In the genomic region with DNA sequence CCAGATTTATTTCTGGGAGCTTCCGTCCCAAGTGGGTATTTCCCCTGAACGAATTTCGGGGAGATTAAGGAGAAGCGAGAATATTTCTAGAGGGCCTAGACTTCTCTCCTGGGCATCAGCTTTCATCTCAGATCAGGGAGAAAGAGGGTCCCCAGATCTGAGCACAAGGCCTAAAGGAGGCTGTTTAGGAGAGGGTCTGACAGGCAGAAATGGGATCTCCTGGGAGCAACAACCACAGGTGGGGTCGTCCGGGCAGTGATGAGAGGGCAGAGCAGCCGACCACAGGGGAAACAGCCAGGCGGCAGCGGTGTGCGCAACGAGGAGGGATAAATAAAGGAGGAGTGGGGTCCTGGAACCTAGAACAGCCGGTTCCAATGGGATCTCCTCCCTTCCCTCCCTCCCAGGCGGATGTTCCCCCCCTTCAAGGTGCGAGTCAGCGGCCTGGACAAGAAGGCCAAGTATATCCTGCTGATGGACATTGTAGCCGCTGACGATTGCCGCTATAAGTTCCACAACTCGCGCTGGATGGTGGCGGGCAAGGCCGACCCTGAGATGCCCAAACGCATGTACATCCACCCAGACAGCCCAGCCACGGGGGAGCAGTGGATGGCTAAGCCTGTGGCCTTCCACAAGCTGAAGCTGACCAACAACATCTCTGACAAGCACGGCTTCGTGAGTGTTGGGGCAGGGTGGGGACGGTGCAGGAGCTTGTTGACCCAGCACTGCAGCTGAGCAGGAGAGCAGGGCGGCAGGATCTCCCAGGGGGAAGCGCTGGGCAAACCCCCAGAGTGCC, we compare ENCODE assay signal across 11 cellular contexts. TPM values are rescaled to one million over a fixed set of nuclear protein-coding genes. Genes with fewer than 3 reads are reported as not detected.
DNase-seq lines count a peak whose midpoint lies in the region; ATAC-seq and TF ChIP-seq lines count a peak whose summit lies in the region.
"Had no signal": no experiment of that assay in that cellular context is flagged by ENCODE, and none has a peak within 500 bp of the region (broad histone marks: within the 10 kb centered on the region; RNA-seq: fewer than 3 reads in every experiment).

No MANE protein-coding gene starts in this region.

- H3K27me3 ChIP-seq in muscle layer of colon (ENCODE audit: control insufficient read depth in 1 of 2, insufficient read depth in 2 of 2, low read length in 2 of 2) (peaks cover 69 to 91% of the 10 kb centered on the region in 2 donors), upper lobe of right lung (peaks cover 92% of the 10 kb centered on the region)

- H3K4me1 ChIP-seq in muscle layer of colon (ENCODE audit: insufficient read depth, low read length) (peaks cover 32% of the 10 kb centered on the region), upper lobe of right lung (peaks cover 28% of the 10 kb centered on the region)

- TF ChIP-seq CTCF in upper lobe of right lung (IDR thresholded peaks at IDR 0.05): no peak

- peaks cover 41% of the 10 kb centered on the region for H3K4me1 Mint-ChIP-seq in activated naive CD4-positive, alpha-beta T cell treated with anti-CD3 and anti-CD28 coated beads, Interleukin-2, amount 50 U/mL, for 24 hours

- H3K27ac ChIP-seq in cingulate gyrus (ENCODE audit: low read depth, low read length) (peak overlapping the region; percentile 60), muscle layer of colon (ENCODE audit: low read depth, low read length) (no peak overlapping the region), upper lobe of right lung (peak overlapping the region; percentile 91)

- H3K9me3 Mint-ChIP-seq in activated naive CD4-positive, alpha-beta T cell treated with anti-CD3 and anti-CD28 coated beads, Interleukin-2, amount 50 U/mL, for 24 hours: no peaks in the 10 kb centered on the region
- no peaks in the 10 kb centered on the region for H3K9me3 Mint-ChIP-seq in activated naive CD4-positive, alpha-beta T cell treated with anti-CD3 and anti-CD28 coated beads, Interleukin-2, amount 50 U/mL, for 72 hours

- peaks cover 47% of the 10 kb centered on the region for H3K27me3 Mint-ChIP-seq in activated naive CD4-positive, alpha-beta T cell treated with anti-CD3 and anti-CD28 coated beads, Interleukin-2, amount 50 U/mL, for 24 hours

- peak overlapping the region; percentile 8 to 45 for H3K4me3 ChIP-seq in muscle layer of colon (ENCODE audit: low read depth in 1 of 2, low read length in 2 of 2)
- H3K4me3 ChIP-seq in upper lobe of right lung: peak overlapping the region; percentile 65

- H3K36me3 ChIP-seq in muscle layer of colon (ENCODE audit: insufficient read depth, low read length): no peaks in the 10 kb centered on the region
- peaks cover 22% of the 10 kb centered on the region for H3K36me3 ChIP-seq in upper lobe of right lung

- ATAC-seq in activated naive CD4-positive, alpha-beta T cell treated with anti-CD3 and anti-CD28 coated beads, Interleukin-2, amount 50 U/mL, for 72 hours: no peak
- ATAC-seq in upper lobe of right lung: no peak
- ATAC-seq in GM19452 (IDR thresholded peaks at IDR 0.05; ENCODE audit: unreplicated experiment): no peak

- no peak overlapping the region for H3K27ac Mint-ChIP-seq in activated naive CD4-positive, alpha-beta T cell treated with anti-CD3 and anti-CD28 coated beads, Interleukin-2, amount 50 U/mL, for 24 hours
- no peak overlapping the region for H3K27ac Mint-ChIP-seq in activated naive CD4-positive, alpha-beta T cell treated with anti-CD3 and anti-CD28 coated beads, Interleukin-2, amount 50 U/mL, for 72 hours

- intact Hi-C loops in upper lobe of right lung (cut with DNase I): no loop called here

- peaks cover 6% of the 10 kb centered on the region for H3K36me3 Mint-ChIP-seq in activated naive CD4-positive, alpha-beta T cell treated with anti-CD3 and anti-CD28 coated beads, Interleukin-2, amount 50 U/mL, for 24 hours
- peaks cover 0 to 11% of the 10 kb centered on the region in 2 donors for H3K36me3 Mint-ChIP-seq in activated naive CD4-positive, alpha-beta T cell treated with anti-CD3 and anti-CD28 coated beads, Interleukin-2, amount 50 U/mL, for 72 hours

- peak overlapping the region; percentile 70 for H3K4me3 Mint-ChIP-seq in activated naive CD4-positive, alpha-beta T cell treated with anti-CD3 and anti-CD28 coated beads, Interleukin-2, amount 50 U/mL, for 24 hours

- no peak for DNase-seq in activated naive CD4-positive, alpha-beta T cell treated with anti-CD3 and anti-CD28 coated beads, Interleukin-2, amount 50 U/mL, for 72 hours (ENCODE audit: low spot score in 2 of 2)
- DNase-seq in upper lobe of right lung (no peak), DMS114 treated with DMSO at 0.1 percent for 48 hours (lab: John Stamatoyannopoulos, UW; ENCODE audit: unreplicated experiment) (no peak), NCI-H1436 (lab: John Stamatoyannopoulos, UW) (no peak)
- DNase-seq: effector memory CD4-positive, alpha-beta T cell; stimulated activated CD4-positive, alpha-beta T cell treated with anti-CD3 and anti-CD28 coated beads, Interleukin-12 subunit alpha, Interleukin-12 subunit beta, amount 100 ng/mL, for 4 hours had no signal

- H3K9me3 ChIP-seq in muscle layer of colon (ENCODE audit: low read length) (peaks cover 4% of the 10 kb centered on the region), upper lobe of right lung (no peaks in the 10 kb centered on the region)

- no peak overlapping the region for H3K9ac ChIP-seq in muscle layer of colon (ENCODE audit: low read length)

RNA-seq across cellular contexts. Expression of a gene that starts 1.8 kb away (rescaled TPM):
- total RNA-seq in activated naive CD4-positive, alpha-beta T cell treated with anti-CD3 and anti-CD28 coated beads, Interleukin-2, amount 50 U/mL, for 72 hours: not detected
- 122 TPM for total RNA-seq in upper lobe of right lung
- total RNA-seq: T-helper 2 cell treated with Interferon-gamma antibody and Interleukin-4, amounts not matched to agents 100 ng/mL and 5 ng/mL, for 36 hours had no signal

RNA-seq across cellular contexts. Expression of a gene that starts 50.7 kb away (rescaled TPM):
- not detected for total RNA-seq in activated naive CD4-positive, alpha-beta T cell treated with anti-CD3 and anti-CD28 coated beads, Interleukin-2, amount 50 U/mL, for 72 hours
- total RNA-seq in upper lobe of right lung: 28.6 TPM
- total RNA-seq: T-helper 2 cell treated with Interferon-gamma antibody and Interleukin-4, amounts not matched to agents 100 ng/mL and 5 ng/mL, for 36 hours had no signal

Comparison
In these comparisons a context has a peak if more than half of its experiments do, and no peak if none do; other contexts are left out.
1. RNA of a gene that starts 1.8 kb away (total RNA-seq): 122 TPM in upper lobe of right lung (single experiment); not detected in activated naive CD4-positive, alpha-beta T cell treated with anti-CD3 and anti-CD28 coated beads, Interleukin-2, amount 50 U/mL, for 72 hours; every median in the first group is over 100 times any median in the second.
2. RNA of a gene that starts 50.7 kb away (total RNA-seq): 28.6 TPM in upper lobe of right lung (single experiment); not detected in activated naive CD4-positive, alpha-beta T cell treated with anti-CD3 and anti-CD28 coated beads, Interleukin-2, amount 50 U/mL, for 72 hours; every median in the first group is over 10 times any median in the second.